ENCODE assay signal across 1 cellular context in the genomic region with DNA sequence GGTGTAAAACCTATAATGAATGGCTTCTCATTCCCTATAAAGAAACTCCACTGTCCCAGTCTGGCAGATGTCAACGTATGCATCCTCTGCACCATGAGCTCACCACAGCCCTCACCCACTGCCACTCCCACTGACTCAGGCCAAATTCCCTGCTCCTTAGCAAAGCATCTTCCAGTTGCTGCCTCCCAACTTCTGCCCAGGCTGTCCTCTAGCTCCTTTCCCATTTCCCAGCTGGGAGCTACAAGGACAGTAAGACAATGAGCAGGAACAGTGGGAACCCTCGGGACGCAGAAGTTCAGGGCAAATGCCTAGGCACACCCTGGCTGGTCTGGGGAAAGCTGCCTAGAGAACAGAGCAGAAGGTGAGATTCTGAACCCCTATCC.
TF ChIP-seq lines count a peak whose summit lies in the region.

No MANE protein-coding gene starts in this region.

TF ChIP-seq in SK-N-SH treated with all-trans-retinoic acid at 6 μM for 48 hours, 23 proteins besides CTCF, POLR2A, EP300 and RAD21 (continued from another document):
- TF ChIP-seq, protein P1, sequence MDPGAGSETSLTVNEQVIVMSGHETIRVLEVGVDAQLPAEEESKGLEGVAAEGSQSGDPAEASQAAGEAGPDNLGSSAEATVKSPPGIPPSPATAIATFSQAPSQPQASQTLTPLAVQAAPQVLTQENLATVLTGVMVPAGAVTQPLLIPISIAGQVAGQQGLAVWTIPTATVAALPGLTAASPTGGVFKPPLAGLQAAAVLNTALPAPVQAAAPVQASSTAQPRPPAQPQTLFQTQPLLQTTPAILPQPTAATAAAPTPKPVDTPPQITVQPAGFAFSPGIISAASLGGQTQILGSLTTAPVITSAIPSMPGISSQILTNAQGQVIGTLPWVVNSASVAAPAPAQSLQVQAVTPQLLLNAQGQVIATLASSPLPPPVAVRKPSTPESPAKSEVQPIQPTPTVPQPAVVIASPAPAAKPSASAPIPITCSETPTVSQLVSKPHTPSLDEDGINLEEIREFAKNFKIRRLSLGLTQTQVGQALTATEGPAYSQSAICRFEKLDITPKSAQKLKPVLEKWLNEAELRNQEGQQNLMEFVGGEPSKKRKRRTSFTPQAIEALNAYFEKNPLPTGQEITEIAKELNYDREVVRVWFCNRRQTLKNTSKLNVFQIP (CRISPR knock-in tag; IDR thresholded peaks at IDR 0.05; ENCODE audit: borderline replicate concordance, low read depth), result no peak
- TF ChIP-seq ZNF565 (CRISPR knock-in tag; conservative IDR thresholded peaks at IDR 0.05; ENCODE audit: low read depth) (no peak), ZFP30 (CRISPR knock-in tag; IDR thresholded peaks at IDR 0.05) (no peak), ISL1 (CRISPR knock-in tag; IDR thresholded peaks at IDR 0.05) (no peak)
